8 cellular contexts compared by ENCODE assay signal in the genomic region with DNA sequence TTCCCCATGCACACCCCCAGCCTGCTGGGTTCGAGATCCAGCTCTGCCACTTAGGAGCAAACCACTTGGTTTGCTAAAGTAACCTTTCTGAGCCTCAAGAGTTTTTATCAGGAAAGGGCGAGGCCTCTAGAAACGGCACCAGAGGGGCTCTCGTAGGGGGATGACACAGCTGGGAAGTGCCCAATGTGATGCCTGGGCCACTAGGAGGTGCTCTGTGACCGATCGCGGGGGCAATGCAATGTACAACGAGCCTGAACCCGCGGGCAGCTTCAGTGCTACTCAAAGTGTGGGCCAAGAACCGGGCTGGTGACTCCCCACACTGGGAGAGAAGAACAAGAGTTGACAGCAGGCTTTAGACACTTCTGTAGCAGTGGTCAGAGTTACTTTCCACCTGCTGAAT. TPM values are rescaled to one million over a fixed set of nuclear protein-coding genes. Genes with fewer than 3 reads are reported as not detected.
DNase-seq lines count a peak whose midpoint lies in the region; FAIRE-seq and TF ChIP-seq lines count a peak whose summit lies in the region.

No MANE protein-coding gene starts in this region.

- H3K9me3 Mint-ChIP-seq in activated naive CD8-positive, alpha-beta T cell treated with anti-CD3 and anti-CD28 coated beads for 36 hours = no peaks in the 10 kb centered on the region

- H3K27me3 Mint-ChIP-seq in activated naive CD8-positive, alpha-beta T cell treated with anti-CD3 and anti-CD28 coated beads for 36 hours = no peaks in the 10 kb centered on the region

- TF ChIP-seq POLR2A in prostate gland (IDR thresholded peaks at IDR 0.05) = no peak

- no peak overlapping the region for H3K18ac ChIP-seq in mesendoderm (ENCODE audit: low read length)

- no peak overlapping the region for H3K4me3 Mint-ChIP-seq in activated naive CD8-positive, alpha-beta T cell treated with anti-CD3 and anti-CD28 coated beads for 36 hours

- intact Hi-C loops in prostate gland (cut with DNase I) = no loop called here

- no CpG with 5 or more reads among the region's 11 CpGs for WGBS in mesendoderm (ENCODE audit: extremely low coverage, insufficient coverage, low lambda C conversion rate)
- WGBS in prostate gland = 17% methylated on average over 11 of the region's 11 CpGs

- TF ChIP-seq CTCF in 22Rv1 (IDR thresholded peaks at IDR 0.05) (peak; percentile 54), GM13977 (IDR thresholded peaks at IDR 0.05; ENCODE audit: extremely low read depth, insufficient read depth, missing control alignments) (peak; percentile 74), prostate gland (IDR thresholded peaks at IDR 0.05) (no peak)

- no peak overlapping the region for H3K9ac ChIP-seq in mesendoderm (ENCODE audit: low read length)

- peaks cover 2% of the 10 kb centered on the region for H3K4me1 Mint-ChIP-seq in activated naive CD8-positive, alpha-beta T cell treated with anti-CD3 and anti-CD28 coated beads for 36 hours

- no peak overlapping the region for H3K4me3 ChIP-seq in mesendoderm (ENCODE audit: low read length)
- H3K4me3 ChIP-seq in prostate gland = no peak overlapping the region

- H3K79me2 ChIP-seq in mesendoderm (ENCODE audit: control insufficient read depth, insufficient read depth, low read length) = no peaks in the 10 kb centered on the region

- no peaks in the 10 kb centered on the region for H3K36me3 ChIP-seq in mesendoderm (ENCODE audit: control insufficient read depth, insufficient read depth, low read length)
- no peaks in the 10 kb centered on the region for H3K36me3 ChIP-seq in prostate gland

- no peaks in the 10 kb centered on the region for H3K79me1 ChIP-seq in mesendoderm (ENCODE audit: low read length)

- no peak overlapping the region for H3K56ac ChIP-seq in mesendoderm (ENCODE audit: low read length)

- no peaks in the 10 kb centered on the region for H3K9me3 ChIP-seq in prostate gland

- H3K27me3 ChIP-seq in mesendoderm (ENCODE audit: insufficient read depth, low read length, poor library complexity) (no peaks in the 10 kb centered on the region), prostate gland (replicated peaks; ENCODE audit: insufficient read depth) (no peaks in the 10 kb centered on the region)

- no peak overlapping the region for H2AK5ac ChIP-seq in mesendoderm (ENCODE audit: low read length)

- H3K4ac ChIP-seq in mesendoderm (ENCODE audit: low read depth, low read length) = no peak overlapping the region

- H3K4me1 ChIP-seq in mesendoderm (ENCODE audit: control insufficient read depth, low read depth, low read length) (peaks cover 3% of the 10 kb centered on the region), prostate gland (replicated peaks) (no peaks in the 10 kb centered on the region)

- no peak overlapping the region for H2BK15ac ChIP-seq in mesendoderm (replicated peaks; ENCODE audit: low read depth)

- no peak for FAIRE-seq in HTR-8/SVneo (lab: Jason Lieb, UNC)

- in situ Hi-C loops in GM13977 (cut with MboI; ENCODE audit: low pct_unique_long_range_greater_than_20kb, low sequenced_read_pairs, unreplicated experiment) = loop anchor here (25.0 kb wide), 1 partner anchor 319 kb away; a partner anchor contains a TSS

- H2BK5ac ChIP-seq in mesendoderm (ENCODE audit: low read length) = no peak overlapping the region

- H3K27ac ChIP-seq in 22Rv1 (no peak overlapping the region), mesendoderm (ENCODE audit: low read depth, low read length) (no peak overlapping the region), prostate gland (no peak overlapping the region)

- DNase-seq in GM13977 (ENCODE audit: low spot score) (no peak), NOMO-1 treated with DMSO at 0.1 percent for 48 hours (lab: John Stamatoyannopoulos, UW; ENCODE audit: unreplicated experiment) (peak; percentile 36), mesendoderm (peak; percentile 81), HK-2 (ENCODE audit: unreplicated experiment) (no peak), prostate gland (ENCODE audit: low spot score) (no peak), HTR-8/SVneo (ENCODE audit: insufficient read length, low spot score) (no peak)
- peak; percentile 64 for DNase-seq in activated naive CD8-positive, alpha-beta T cell treated with anti-CD3 and anti-CD28 coated beads for 36 hours

- H3K27ac Mint-ChIP-seq in activated naive CD8-positive, alpha-beta T cell treated with anti-CD3 and anti-CD28 coated beads for 36 hours = no peak overlapping the region

- no peak overlapping the region for H3K4me2 ChIP-seq in mesendoderm (ENCODE audit: low read length)

- H4K8ac ChIP-seq in mesendoderm (ENCODE audit: low read depth, low read length) = no peak overlapping the region

- H4K5ac ChIP-seq in mesendoderm (ENCODE audit: low read length) = no peak overlapping the region

- no peak overlapping the region for H2BK120ac ChIP-seq in mesendoderm (ENCODE audit: low read depth, low read length)

- no peaks in the 10 kb centered on the region for H3K36me3 Mint-ChIP-seq in activated naive CD8-positive, alpha-beta T cell treated with anti-CD3 and anti-CD28 coated beads for 36 hours

- H3K23ac ChIP-seq in mesendoderm (ENCODE audit: low read length) = no peak overlapping the region

RNA-seq across cellular contexts. Expression of a gene that starts 9.4 kb away (rescaled TPM):
- not detected for total RNA-seq in activated naive CD8-positive, alpha-beta T cell treated with anti-CD3 and anti-CD28 coated beads for 36 hours
- polyA plus RNA-seq in mesendoderm (2013, experiment 1 of 2) = 12.4 TPM
- 14.3 TPM for polyA plus RNA-seq in mesendoderm (2013, experiment 2 of 2)
- 10 to 100 TPM in 1 of 2 donors, 1 to 10 TPM in 1; 6.6 to 29.4 TPM for total RNA-seq in prostate gland

RNA-seq across cellular contexts. Expression of a gene that starts 15.3 kb away (rescaled TPM):
- total RNA-seq in activated naive CD8-positive, alpha-beta T cell treated with anti-CD3 and anti-CD28 coated beads for 36 hours = 10 to 100 TPM; 36.1 to 36.8 TPM
- polyA plus RNA-seq in mesendoderm (2013, experiment 1 of 2) = 29.2 TPM
- polyA plus RNA-seq in mesendoderm (2013, experiment 2 of 2) = 26.5 TPM
- total RNA-seq in prostate gland = 10 to 100 TPM; 35.1 to 37.7 TPM

RNA-seq across cellular contexts. Expression of a gene that starts 22.6 kb away (rescaled TPM):
- total RNA-seq in activated naive CD8-positive, alpha-beta T cell treated with anti-CD3 and anti-CD28 coated beads for 36 hours = 10 to 100 TPM; 14.7 to 16.4 TPM
- polyA plus RNA-seq in mesendoderm (2013, experiment 1 of 2) = 7.8 TPM
- 8.3 TPM for polyA plus RNA-seq in mesendoderm (2013, experiment 2 of 2)
- 10 to 100 TPM; 29.1 to 32.3 TPM for total RNA-seq in prostate gland

RNA-seq across cellular contexts. Expression of a gene that starts 41.2 kb away (rescaled TPM):
- 10 to 100 TPM; 23.4 to 25.5 TPM for total RNA-seq in activated naive CD8-positive, alpha-beta T cell treated with anti-CD3 and anti-CD28 coated beads for 36 hours
- 14.7 TPM for polyA plus RNA-seq in mesendoderm (2013, experiment 1 of 2)
- polyA plus RNA-seq in mesendoderm (2013, experiment 2 of 2) = 15.9 TPM
- total RNA-seq in prostate gland = 10 to 100 TPM; 10.1 to 10.8 TPM

Comparison
In these comparisons a context has a peak if more than half of its experiments do, and no peak if none do; other contexts are left out.
1. CTCF ChIP-seq: peak in 22Rv1 (single experiment) and GM13977 (single experiment); none in prostate gland (0 of 4).
2. DNase-seq: peak in NOMO-1 treated with DMSO at 0.1 percent for 48 hours (single experiment), activated naive CD8-positive, alpha-beta T cell treated with anti-CD3 and anti-CD28 coated beads for 36 hours (single experiment) and mesendoderm (single experiment); none in GM13977 (single experiment), HK-2 (single experiment), prostate gland (single experiment) and HTR-8/SVneo (single experiment).
3. RNA of a gene that starts 9.4 kb away (total RNA-seq): 6.6 to 29.4 TPM in prostate gland; not detected in activated naive CD8-positive, alpha-beta T cell treated with anti-CD3 and anti-CD28 coated beads for 36 hours; every median in the first group is over 4 times any median in the second.